Comparison of ENCODE assay signal across 27 cellular contexts in genomic region chr13:94972262-94972661, GRCh38.
"Had no signal": no experiment of that assay in that cellular context is flagged by ENCODE, and none has a peak within 500 bp of the region (broad histone marks: within the 10 kb centered on the region; RNA-seq: fewer than 3 reads in every experiment).

No MANE protein-coding gene starts in this region.

- H3K9me3 Mint-ChIP-seq: dendritic cell treated with granulocyte-macrophage colony-stimulating factor and Interleukin-4, amounts not matched to agents 40 ng/mL and 50 ng/mL, for 4 days; endodermal cell had no signal

- H3K4me3 Mint-ChIP-seq: dendritic cell treated with granulocyte-macrophage colony-stimulating factor and Interleukin-4, amounts not matched to agents 40 ng/mL and 50 ng/mL, for 4 days; effector memory CD8-positive, alpha-beta T cell; endodermal cell; mesothelial cell of epicardium; naive B cell had no signal

- H3K36me3 ChIP-seq: colonic mucosa, esophagus squamous epithelium, gastrocnemius medialis, heart right ventricle, left lung, lower lobe of right lung had no signal

- FAIRE-seq: endometrium, islet of Langerhans, keratinocyte had no signal

- H3K9me3 ChIP-seq: colonic mucosa, esophagus squamous epithelium, gastrocnemius medialis, left lung, lower lobe of right lung, mucosa of descending colon had no signal

- H3K27ac Mint-ChIP-seq: dendritic cell treated with granulocyte-macrophage colony-stimulating factor and Interleukin-4, amounts not matched to agents 40 ng/mL and 50 ng/mL, for 4 days; effector memory CD8-positive, alpha-beta T cell; endodermal cell; mesothelial cell of epicardium; naive B cell had no signal

- H3K4me1 ChIP-seq: colonic mucosa had no signal

- H3K36me3 Mint-ChIP-seq: mesothelial cell of epicardium, naive B cell had no signal

- H3K4me3 ChIP-seq: colonic mucosa, esophagus squamous epithelium, gastrocnemius medialis, heart right ventricle, left lung, lower lobe of right lung, mucosa of descending colon had no signal

- ATAC-seq: effector memory CD8-positive, alpha-beta T cell; gastrocnemius medialis; heart right ventricle; left cardiac atrium; left lung; left ventricle myocardium superior; lower lobe of right lung; mucosa of descending colon had no signal

- H3K27ac ChIP-seq: colonic mucosa, epithelial cell of prostate, esophagus squamous epithelium, gastrocnemius medialis, heart right ventricle, left lung, lower lobe of right lung had no signal

- DNase-seq: colonic mucosa; cortex of kidney; effector CD8-positive, alpha-beta T cell; effector memory CD8-positive, alpha-beta T cell; endodermal cell; erythroblast; esophagus squamous epithelium; foreskin fibroblast; foreskin melanocyte; gastrocnemius medialis; glutamatergic neuron; head of caudate nucleus; heart right ventricle; hippocampal formation; left cardiac atrium; left lung; left ventricle myocardium superior; lower lobe of right lung; mesenchymal stem cell; mucosa of descending colon; naive B cell had no signal
